Comparison of ENCODE assay signal across 1 cellular context in the genomic region with DNA sequence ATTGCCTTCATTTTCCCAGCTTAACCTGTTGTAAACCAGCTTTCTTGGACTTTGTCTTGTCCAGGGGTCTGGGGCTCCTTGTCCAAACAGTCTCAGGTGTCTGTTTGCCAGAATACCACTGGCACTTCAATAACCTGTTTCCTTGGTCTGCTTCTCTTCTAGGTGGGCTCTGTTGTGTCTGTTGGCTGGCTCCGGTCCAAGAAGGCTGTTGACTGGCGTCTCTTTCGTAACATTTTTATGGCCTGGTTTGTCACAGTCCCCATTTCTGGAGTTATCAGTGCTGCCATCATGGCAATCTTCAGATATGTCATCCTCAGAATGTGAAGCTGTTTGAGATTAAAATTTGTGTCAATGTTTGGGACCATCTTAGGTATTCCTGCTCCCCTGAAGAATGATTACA.
TF ChIP-seq lines count a peak whose summit lies in the region.

No MANE protein-coding gene starts in this region.

TF ChIP-seq in Ishikawa, 13 proteins besides CTCF, POLR2A, EP300 and RAD21:
- TF ChIP-seq NFIC (IDR thresholded peaks at IDR 0.05) (0 out of 2 replicates have a peak, but pooled peaks have one; percentile 26), EGR1 (IDR thresholded peaks at IDR 0.05) (no peak)
